13 cellular contexts compared by ENCODE assay signal in genomic region chr15:91050128-91050455, GRCh38. TPM values are rescaled to one million over a fixed set of nuclear protein-coding genes. Genes with fewer than 3 reads are reported as not detected.
DNase-seq lines count a peak whose midpoint lies in the region; ATAC-seq and TF ChIP-seq lines count a peak whose summit lies in the region.
"Had no signal": no experiment of that assay in that cellular context is flagged by ENCODE, and none has a peak within 500 bp of the region (broad histone marks: within the 10 kb centered on the region; RNA-seq: fewer than 3 reads in every experiment).

No MANE protein-coding gene starts in this region.

- DNase-seq in activated naive CD8-positive, alpha-beta T cell treated with anti-CD3 and anti-CD28 coated beads, Interleukin-2, amount 10 ng/mL, durations not matched to agents 7 days and 5 days = no peak
- no peak for DNase-seq in activated naive CD8-positive, alpha-beta T cell treated with anti-CD3 and anti-CD28 coated beads for 36 hours
- no peak for DNase-seq in psoas muscle
- DNase-seq in GF-D8 (lab: John Stamatoyannopoulos, UW) = no peak
- no peak for DNase-seq in NCI-H1694 treated with DMSO at 0.1 percent for 48 hours (lab: John Stamatoyannopoulos, UW)
- no peak for DNase-seq in activated CD4-positive, CD25-positive, alpha-beta regulatory T cell (lab: John Stamatoyannopoulos, UW)

- H3K27me3 Mint-ChIP-seq in activated naive CD8-positive, alpha-beta T cell treated with anti-CD3 and anti-CD28 coated beads, Interleukin-2, amount 10 ng/mL, durations not matched to agents 7 days and 5 days = peaks cover 29% of the 10 kb centered on the region
- peaks cover 10% of the 10 kb centered on the region for H3K27me3 Mint-ChIP-seq in activated naive CD8-positive, alpha-beta T cell treated with anti-CD3 and anti-CD28 coated beads for 36 hours

- peaks cover 3% of the 10 kb centered on the region for H3K9me3 Mint-ChIP-seq in activated naive CD8-positive, alpha-beta T cell treated with anti-CD3 and anti-CD28 coated beads, Interleukin-2, amount 10 ng/mL, durations not matched to agents 7 days and 5 days
- no peaks in the 10 kb centered on the region for H3K9me3 Mint-ChIP-seq in activated naive CD8-positive, alpha-beta T cell treated with anti-CD3 and anti-CD28 coated beads for 36 hours

- H3K27me3 ChIP-seq in psoas muscle (ENCODE audit: insufficient read depth in 3 of 3, low read length in 2 of 3) = peaks cover 0 to 10% (median 3%) of the 10 kb centered on the region in 3 donors
- H3K27me3 ChIP-seq: Peyer's patch had no signal

- ATAC-seq in activated naive CD8-positive, alpha-beta T cell treated with anti-CD3 and anti-CD28 coated beads, Interleukin-2, amount 10 ng/mL, durations not matched to agents 7 days and 5 days (ENCODE audit: low read depth) = peak; percentile 6
- ATAC-seq in HG02642 (IDR thresholded peaks at IDR 0.05; ENCODE audit: poor library complexity, unreplicated experiment) = peak; percentile 9
- peak; percentile 60 for ATAC-seq in SK-N-SH treated with all-trans-retinoic acid at 6 μM for 48 hours
- peak in 3 of 4 donors; percentile 11 to 40 (median 27) for ATAC-seq in psoas muscle

- no peak overlapping the region for H3K27ac ChIP-seq in psoas muscle
- H3K27ac ChIP-seq: adrenal gland, Peyer's patch, uterus had no signal

- no peaks in the 10 kb centered on the region for H3K36me3 ChIP-seq in psoas muscle (ENCODE audit: insufficient read depth in 1 of 2, low read depth in 1 of 2)
- H3K36me3 ChIP-seq: adrenal gland, Peyer's patch, uterus had no signal

- POLR2A ChIA-PET in activated naive CD8-positive, alpha-beta T cell treated with anti-CD3 and anti-CD28 coated beads, Interleukin-2, amount 10 ng/mL, durations not matched to agents 7 days and 5 days (lab: Charles Lee) = interaction anchor here (0.8 to 2.2 kb wide), 5 partner anchors 28 to 147 kb away, joined by 3 to 8 read pairs (median 6); partner anchors contain the start of genes HDDC3, MAN2A2, RCCD1 and UNC45A

- WGBS in psoas muscle, 3 donors = 58 to 65% (median 62%) methylated on average over 4 of the region's 4 CpGs

- no peak overlapping the region for H3K4me3 ChIP-seq in psoas muscle
- H3K4me3 ChIP-seq: adrenal gland, Peyer's patch, uterus had no signal

- intact Hi-C loops in psoas muscle (cut with DNase I) = no loop called here

- H3K4me1 Mint-ChIP-seq in activated naive CD8-positive, alpha-beta T cell treated with anti-CD3 and anti-CD28 coated beads, Interleukin-2, amount 10 ng/mL, durations not matched to agents 7 days and 5 days = peaks cover 22% of the 10 kb centered on the region
- H3K4me1 Mint-ChIP-seq in activated naive CD8-positive, alpha-beta T cell treated with anti-CD3 and anti-CD28 coated beads for 36 hours = peaks cover 14% of the 10 kb centered on the region

- H3K4me1 ChIP-seq in psoas muscle = no peaks in the 10 kb centered on the region
- H3K4me1 ChIP-seq: adrenal gland, uterus had no signal

- no peaks in the 10 kb centered on the region for H3K36me3 Mint-ChIP-seq in activated naive CD8-positive, alpha-beta T cell treated with anti-CD3 and anti-CD28 coated beads, Interleukin-2, amount 10 ng/mL, durations not matched to agents 7 days and 5 days
- no peaks in the 10 kb centered on the region for H3K36me3 Mint-ChIP-seq in activated naive CD8-positive, alpha-beta T cell treated with anti-CD3 and anti-CD28 coated beads for 36 hours

- H3K27ac Mint-ChIP-seq in activated naive CD8-positive, alpha-beta T cell treated with anti-CD3 and anti-CD28 coated beads, Interleukin-2, amount 10 ng/mL, durations not matched to agents 7 days and 5 days = no peak overlapping the region
- no peak overlapping the region for H3K27ac Mint-ChIP-seq in activated naive CD8-positive, alpha-beta T cell treated with anti-CD3 and anti-CD28 coated beads for 36 hours
- H3K27ac Mint-ChIP-seq: dendritic cell treated with granulocyte-macrophage colony-stimulating factor and Interleukin-4, amounts not matched to agents 40 ng/mL and 50 ng/mL, for 4 days had no signal

- TF ChIP-seq CTCF in psoas muscle (IDR thresholded peaks at IDR 0.05) = no peak

- no peak overlapping the region for H3K4me3 Mint-ChIP-seq in activated naive CD8-positive, alpha-beta T cell treated with anti-CD3 and anti-CD28 coated beads, Interleukin-2, amount 10 ng/mL, durations not matched to agents 7 days and 5 days
- H3K4me3 Mint-ChIP-seq in activated naive CD8-positive, alpha-beta T cell treated with anti-CD3 and anti-CD28 coated beads for 36 hours = no peak overlapping the region
- H3K4me3 Mint-ChIP-seq: dendritic cell treated with granulocyte-macrophage colony-stimulating factor and Interleukin-4, amounts not matched to agents 40 ng/mL and 50 ng/mL, for 4 days had no signal

- H3K9me3 ChIP-seq in psoas muscle = no peaks in the 10 kb centered on the region
- H3K9me3 ChIP-seq: adrenal gland, Peyer's patch, uterus had no signal

TF ChIP-seq in SK-N-SH treated with all-trans-retinoic acid at 6 μM for 48 hours, 23 proteins besides CTCF, POLR2A, EP300 and RAD21:
- TF ChIP-seq CSDC2 (CRISPR knock-in tag; IDR thresholded peaks at IDR 0.05) = no peak
- no peak for TF ChIP-seq BACH2 (CRISPR knock-in tag; IDR thresholded peaks at IDR 0.05; ENCODE audit: borderline replicate concordance)
- TF ChIP-seq GLIS3 (CRISPR knock-in tag; IDR thresholded peaks at IDR 0.05) = no peak
- TF ChIP-seq ZNF8 (CRISPR knock-in tag; IDR thresholded peaks at IDR 0.05) = no peak
- no peak for TF ChIP-seq TOX (CRISPR knock-in tag; IDR thresholded peaks at IDR 0.05; ENCODE audit: borderline replicate concordance)
- no peak for TF ChIP-seq ZFP3 (CRISPR knock-in tag; IDR thresholded peaks at IDR 0.05)
- TF ChIP-seq ARNTL (CRISPR knock-in tag; IDR thresholded peaks at IDR 0.05; ENCODE audit: borderline replicate concordance, low read depth) = no peak
- no peak for TF ChIP-seq ZNF70 (CRISPR knock-in tag; IDR thresholded peaks at IDR 0.05)
- no peak for TF ChIP-seq CSRNP3 (CRISPR knock-in tag; IDR thresholded peaks at IDR 0.05)
- no peak for TF ChIP-seq ESRRG (CRISPR knock-in tag; IDR thresholded peaks at IDR 0.05)

RNA-seq across cellular contexts. Expression of gene VPS33B, which starts 27.7 kb away (rescaled TPM):
- 10 to 100 TPM; 22.8 to 26.2 TPM for total RNA-seq in activated naive CD8-positive, alpha-beta T cell treated with anti-CD3 and anti-CD28 coated beads, Interleukin-2, amount 10 ng/mL, durations not matched to agents 7 days and 5 days
- 10 to 100 TPM; 17.2 to 23.3 TPM for total RNA-seq in activated naive CD8-positive, alpha-beta T cell treated with anti-CD3 and anti-CD28 coated beads for 36 hours
- 1 to 10 TPM; 4.2 to 6.7 (median 4.7) TPM for total RNA-seq in psoas muscle
- 1 to 10 TPM; 3.2 to 7.5 (median 6.7) TPM for polyA plus RNA-seq in psoas muscle

RNA-seq across cellular contexts. Expression of gene SV2B, which starts 50.0 kb away (rescaled TPM):
- under 1 TPM; 0.08 to 0.20 TPM for total RNA-seq in activated naive CD8-positive, alpha-beta T cell treated with anti-CD3 and anti-CD28 coated beads, Interleukin-2, amount 10 ng/mL, durations not matched to agents 7 days and 5 days
- under 1 TPM; 0.06 to 0.08 TPM for total RNA-seq in activated naive CD8-positive, alpha-beta T cell treated with anti-CD3 and anti-CD28 coated beads for 36 hours
- 10 to 100 TPM in 1 of 4 donors, 1 to 10 TPM in 3; 2.1 to 10.1 (median 4.9) TPM for total RNA-seq in psoas muscle
- under 1 TPM; 0.25 to 0.75 (median 0.64) TPM for polyA plus RNA-seq in psoas muscle
- total RNA-seq: myocyte had no signal

RNA-seq across cellular contexts. Expression of gene PRC1, which starts 55.8 kb away (rescaled TPM):
- 100 to 1,000 TPM; 132 to 149 TPM for total RNA-seq in activated naive CD8-positive, alpha-beta T cell treated with anti-CD3 and anti-CD28 coated beads, Interleukin-2, amount 10 ng/mL, durations not matched to agents 7 days and 5 days
- 10 to 100 TPM; 89.2 to 90.3 TPM for total RNA-seq in activated naive CD8-positive, alpha-beta T cell treated with anti-CD3 and anti-CD28 coated beads for 36 hours
- total RNA-seq in psoas muscle = 1 to 10 TPM; 1.6 to 2.2 (median 1.9) TPM
- 1 to 10 TPM in 2 of 3 donors, under 1 TPM in 1; 0.68 to 3.5 (median 1.3) TPM for polyA plus RNA-seq in psoas muscle

Comparison
In these comparisons a context has a peak if more than half of its experiments do, and no peak if none do; other contexts are left out.
1. ATAC-seq: peak in every context shown above with its lines; median percentile 60 in SK-N-SH treated with all-trans-retinoic acid at 6 μM for 48 hours; 27 in psoas muscle; 9 in HG02642; 6 in activated naive CD8-positive, alpha-beta T cell treated with anti-CD3 and anti-CD28 coated beads, Interleukin-2, amount 10 ng/mL, durations not matched to agents 7 days and 5 days.
2. RNA of gene PRC1, which starts 55.8 kb away (total RNA-seq): 132 to 149 TPM in activated naive CD8-positive, alpha-beta T cell treated with anti-CD3 and anti-CD28 coated beads, Interleukin-2, amount 10 ng/mL, durations not matched to agents 7 days and 5 days and 89.2 to 90.3 TPM in activated naive CD8-positive, alpha-beta T cell treated with anti-CD3 and anti-CD28 coated beads for 36 hours; 1.6 to 2.2 TPM in psoas muscle; every median in the first group is over 10 times any median in the second.